In genomic region chr12:123365141-123365917, GRCh38 we compare ENCODE assay signal across 8 cellular contexts. TPM values are rescaled to one million over a fixed set of nuclear protein-coding genes. Genes with fewer than 3 reads are reported as not detected.
DNase-seq lines count a peak whose midpoint lies in the region; ATAC-seq and TF ChIP-seq lines count a peak whose summit lies in the region.

No MANE protein-coding gene starts in this region.

- peak; percentile 96 to 99 (median 99) for DNase-seq in CD8-positive, alpha-beta memory T cell
- DNase-seq in HK-2 (ENCODE audit: unreplicated experiment), result peak; percentile 99
- peak; percentile 98 for DNase-seq in NCI-H82 treated with DMSO at 0.1 percent for 48 hours (lab: John Stamatoyannopoulos, UW; ENCODE audit: unreplicated experiment)
- peak; percentile 98 for DNase-seq in activated CD8-positive, alpha-beta T cell treated with anti-CD3 and anti-CD28 coated beads for 36 hours
- DNase-seq in lung (ENCODE audit: low spot score), result peak; percentile 98
- peak; percentile 52 to 97 (median 96) for DNase-seq in stimulated activated CD4-positive, alpha-beta T cell treated with anti-CD3 and anti-CD28 coated beads, TNF-alpha, amount 100 ng/mL, for 4 hours (ENCODE audit: low read depth in 3 of 3)

- no peaks in the 10 kb centered on the region for H3K9me3 ChIP-seq in CD8-positive, alpha-beta memory T cell (ENCODE audit: low read length)
- H3K9me3 ChIP-seq in ectodermal cell (ENCODE audit: control insufficient read depth, low read length), result no peaks in the 10 kb centered on the region
- H3K9me3 ChIP-seq in lung (ENCODE audit: control insufficient read depth in 2 of 2, insufficient read depth in 1 of 2, low read length in 1 of 2), result no peaks in the 10 kb centered on the region

- intact Hi-C loops in activated CD8-positive, alpha-beta T cell treated with anti-CD3 and anti-CD28 coated beads for 36 hours (cut with micrococcal nuclease), result no loop called here

- H3K36me3 ChIP-seq in CD8-positive, alpha-beta memory T cell (ENCODE audit: insufficient read depth, low read length), result no peaks in the 10 kb centered on the region
- H3K36me3 ChIP-seq in ectodermal cell (ENCODE audit: control insufficient read depth, insufficient read depth, low read length) (no peaks in the 10 kb centered on the region), lung (ENCODE audit: control insufficient read depth in 2 of 2, insufficient read depth in 2 of 2, low read length in 2 of 2) (no peaks in the 10 kb centered on the region)

- 0 to 1% methylated on average over 50 of the region's 50 CpGs for WGBS in ectodermal cell, 2 experiments
- WGBS in lung, 2 donors, result 0% methylated on average over 48 to 50 of the region's 50 CpGs

- peak overlapping the region; percentile 87 to 97 (median 95) for H3K27ac Mint-ChIP-seq in CD8-positive, alpha-beta memory T cell
- peak overlapping the region; percentile 97 for H3K27ac Mint-ChIP-seq in activated CD8-positive, alpha-beta T cell treated with anti-CD3 and anti-CD28 coated beads for 36 hours

- H3K9me3 Mint-ChIP-seq in CD8-positive, alpha-beta memory T cell, result no peaks in the 10 kb centered on the region
- H3K9me3 Mint-ChIP-seq in activated CD8-positive, alpha-beta T cell treated with anti-CD3 and anti-CD28 coated beads for 36 hours, result no peaks in the 10 kb centered on the region

- CTCF ChIA-PET in CD8-positive, alpha-beta memory T cell (lab: Charles Lee), result interaction anchor here (0.7 to 5.9 kb wide), 20 partner anchors 9 to 500 kb away, joined by 3 to 66 read pairs (median 5); partner anchors contain the start of genes KMT5A, MPHOSPH9, SNRNP35 and TMED2
- CTCF ChIA-PET in activated CD8-positive, alpha-beta T cell treated with anti-CD3 and anti-CD28 coated beads for 36 hours (lab: Charles Lee), result interaction anchor here (0.6 to 3.7 kb wide), 18 partner anchors 9 to 322 kb away, joined by 3 to 35 read pairs (median 4); partner anchors contain the start of genes KMT5A, MPHOSPH9 and MTRFR

- ATAC-seq in GM19452 (IDR thresholded peaks at IDR 0.05; ENCODE audit: unreplicated experiment) (peak; percentile 69), lung (ENCODE audit: insufficient read depth, low FRiP score) (peak; percentile 87)
- ATAC-seq in activated CD8-positive, alpha-beta T cell treated with anti-CD3 and anti-CD28 coated beads for 36 hours, result peak; percentile 76

- POLR2A ChIA-PET in CD8-positive, alpha-beta memory T cell (lab: Charles Lee), result interaction anchor here (0.6 to 2.8 kb wide), 14 partner anchors 11 to 865 kb away, joined by 3 to 23 read pairs (median 4); partner anchors contain the start of genes ATP6V0A2, DDX55, KMT5A and KNTC1
- POLR2A ChIA-PET in activated CD8-positive, alpha-beta T cell treated with anti-CD3 and anti-CD28 coated beads for 36 hours (lab: Charles Lee), result interaction anchor here (0.5 to 3.9 kb wide), 17 partner anchors 9 to 349 kb away, joined by 3 to 26 read pairs (median 5); partner anchors contain the start of genes KMT5A and RILPL2

- TF ChIP-seq CTCF in activated CD8-positive, alpha-beta T cell treated with anti-CD3 and anti-CD28 coated beads for 36 hours (IDR thresholded peaks at IDR 0.05), result peak; percentile 86
- peak; percentile 74 for TF ChIP-seq CTCF in lung (IDR thresholded peaks at IDR 0.05; ENCODE audit: control extremely low read depth, extremely low read depth)

- no peaks in the 10 kb centered on the region for H3K27me3 ChIP-seq in CD8-positive, alpha-beta memory T cell (ENCODE audit: insufficient read depth, low read length, poor library complexity, severe bottlenecking)
- H3K27me3 ChIP-seq in ectodermal cell (ENCODE audit: control insufficient read depth, insufficient read depth, low read length, poor library complexity, severe bottlenecking) (no peaks in the 10 kb centered on the region), lung (ENCODE audit: control insufficient read depth, insufficient read depth) (no peaks in the 10 kb centered on the region)

- no peaks in the 10 kb centered on the region for H3K27me3 Mint-ChIP-seq in CD8-positive, alpha-beta memory T cell
- H3K27me3 Mint-ChIP-seq in activated CD8-positive, alpha-beta T cell treated with anti-CD3 and anti-CD28 coated beads for 36 hours, result no peaks in the 10 kb centered on the region

- H3K4me1 ChIP-seq in CD8-positive, alpha-beta memory T cell (ENCODE audit: insufficient read depth, low read length), result peaks cover 20% of the 10 kb centered on the region
- H3K4me1 ChIP-seq in ectodermal cell (ENCODE audit: control insufficient read depth, insufficient read depth, low read length), result peaks cover 6% of the 10 kb centered on the region
- H3K4me1 ChIP-seq in lung (ENCODE audit: control insufficient read depth in 2 of 2, insufficient read depth in 2 of 2, low read length in 2 of 2), result peaks cover 3 to 4% of the 10 kb centered on the region in 2 donors

- peak overlapping the region; percentile 97 for H3K4me3 ChIP-seq in CD8-positive, alpha-beta memory T cell (ENCODE audit: low read length)
- H3K4me3 ChIP-seq in ectodermal cell (ENCODE audit: insufficient read depth, low read depth, low read length) (peak overlapping the region; percentile 92), lung (peak overlapping the region; percentile 45)

- H3K4me1 Mint-ChIP-seq in CD8-positive, alpha-beta memory T cell, result peaks cover 14 to 31% (median 20%) of the 10 kb centered on the region in 3 donors
- peaks cover 11% of the 10 kb centered on the region for H3K4me1 Mint-ChIP-seq in activated CD8-positive, alpha-beta T cell treated with anti-CD3 and anti-CD28 coated beads for 36 hours (ENCODE audit: low read depth)

- H3K36me3 Mint-ChIP-seq in CD8-positive, alpha-beta memory T cell, result peaks cover 0 to 20% (median 0%) of the 10 kb centered on the region in 3 donors
- H3K36me3 Mint-ChIP-seq in activated CD8-positive, alpha-beta T cell treated with anti-CD3 and anti-CD28 coated beads for 36 hours (ENCODE audit: low read depth), result peaks cover 4% of the 10 kb centered on the region

- H3K4me3 Mint-ChIP-seq in CD8-positive, alpha-beta memory T cell, result peak overlapping the region; percentile 88 to 94 (median 93)
- peak overlapping the region; percentile 96 for H3K4me3 Mint-ChIP-seq in activated CD8-positive, alpha-beta T cell treated with anti-CD3 and anti-CD28 coated beads for 36 hours

- peak overlapping the region; percentile 97 for H3K27ac ChIP-seq in CD8-positive, alpha-beta memory T cell (ENCODE audit: low read depth, low read length)
- H3K27ac ChIP-seq in ectodermal cell (ENCODE audit: insufficient read depth, low read depth, low read length, poor library complexity, severe bottlenecking) (peak overlapping the region; percentile 94), lung (ENCODE audit: low read depth in 1 of 2, low read length in 1 of 2) (peak overlapping the region; percentile 92 to 93)

RNA-seq across cellular contexts. Expression of gene SBNO1, which starts 0.7 kb away (rescaled TPM):
- 10 to 100 TPM; 52.1 to 53.8 TPM for total RNA-seq in CD8-positive, alpha-beta memory T cell
- 42.8 TPM for polyA plus RNA-seq in CD8-positive, alpha-beta memory T cell
- 10 to 100 TPM; 44.3 to 45.4 TPM for total RNA-seq in activated CD8-positive, alpha-beta T cell treated with anti-CD3 and anti-CD28 coated beads for 36 hours
- 33.8 TPM for polyA plus RNA-seq in ectodermal cell (2013, experiment 1 of 4)
- 39.9 TPM for polyA plus RNA-seq in ectodermal cell (2013, experiment 2 of 4)
- polyA plus RNA-seq in ectodermal cell (2013, experiment 3 of 4), result 24.1 TPM
- 27.3 TPM for polyA plus RNA-seq in ectodermal cell (2013, experiment 4 of 4)
- total RNA-seq in lung, result 10 to 100 TPM; 23.2 to 28.5 TPM
- 1 to 10 TPM; 4.7 to 7.5 TPM for polyA plus RNA-seq in lung

RNA-seq across cellular contexts. Expression of gene KMT5A, which starts 18.6 kb away (rescaled TPM):
- total RNA-seq in CD8-positive, alpha-beta memory T cell, result 10 to 100 TPM; 46.8 to 49.9 TPM
- polyA plus RNA-seq in CD8-positive, alpha-beta memory T cell, result 5.0 TPM
- 10 to 100 TPM; 35.9 to 38.2 TPM for total RNA-seq in activated CD8-positive, alpha-beta T cell treated with anti-CD3 and anti-CD28 coated beads for 36 hours
- 31.8 TPM for polyA plus RNA-seq in ectodermal cell (2013, experiment 1 of 4)
- polyA plus RNA-seq in ectodermal cell (2013, experiment 2 of 4), result 25.7 TPM
- 24.7 TPM for polyA plus RNA-seq in ectodermal cell (2013, experiment 3 of 4)
- 29.7 TPM for polyA plus RNA-seq in ectodermal cell (2013, experiment 4 of 4)
- total RNA-seq in lung, result 10 to 100 TPM; 41.6 to 51.7 TPM
- 10 to 100 TPM; 21.1 to 22.5 TPM for polyA plus RNA-seq in lung

Comparison
In these comparisons a context has a peak if more than half of its experiments do, and no peak if none do; other contexts are left out.
1. Peak in every context shown above with its lines: DNase-seq, ATAC-seq, H3K4me3 ChIP-seq and H3K27ac ChIP-seq.
2. H3K4me3 ChIP-seq: peak in every context shown above with its lines; median percentile 97 in CD8-positive, alpha-beta memory T cell; 92 in ectodermal cell; 45 in lung.